Comparison of ENCODE assay signal across 15 cellular contexts in genomic region chr17:9937164-9937835, GRCh38. TPM values are rescaled to one million over a fixed set of nuclear protein-coding genes. Genes with fewer than 3 reads are reported as not detected.
DNase-seq lines count a peak whose midpoint lies in the region; ATAC-seq and TF ChIP-seq lines count a peak whose summit lies in the region.
"Had no signal": no experiment of that assay in that cellular context is flagged by ENCODE, and none has a peak within 500 bp of the region (broad histone marks: within the 10 kb centered on the region; RNA-seq: fewer than 3 reads in every experiment).

No MANE protein-coding gene starts in this region.

- no peak overlapping the region for H4K8ac ChIP-seq in mesendoderm (ENCODE audit: low read depth, low read length)

- H3K9me2 ChIP-seq in OCI-LY7 (ENCODE audit: insufficient read depth, low read length), result no peaks in the 10 kb centered on the region

- H2AK5ac ChIP-seq in mesendoderm (ENCODE audit: low read length), result no peak overlapping the region

- BruUV-seq in OCI-LY7 (replicated peaks; lab: Mats Ljungman, UMichigan), result no TSS peak

- no peak overlapping the region for H3K23ac ChIP-seq in mesendoderm (ENCODE audit: low read length)

- H3K4me3 ChIP-seq in AG09309 (ENCODE audit: control insufficient read depth, low read depth, low read length), result no peak overlapping the region
- H3K4me3 ChIP-seq in astrocyte of the spinal cord (ENCODE audit: low read depth, low read length), result no peak overlapping the region
- H3K4me3 ChIP-seq in mesendoderm (ENCODE audit: low read length), result no peak overlapping the region
- H3K4me3 ChIP-seq in OCI-LY7 (ENCODE audit: low read depth, low read length, poor library complexity, severe bottlenecking), result no peak overlapping the region
- H3K4me3 ChIP-seq: uterus had no signal

- no peaks in the 10 kb centered on the region for H3K79me2 ChIP-seq in mesendoderm (ENCODE audit: control insufficient read depth, insufficient read depth, low read length)
- no peaks in the 10 kb centered on the region for H3K79me2 ChIP-seq in OCI-LY7 (ENCODE audit: insufficient read depth, low read depth, low read length)

- H3K36me3 Mint-ChIP-seq in WTC11, result peaks cover 5% of the 10 kb centered on the region; the same call in 1 of the 2 replicates
- no peaks in the 10 kb centered on the region for H3K36me3 Mint-ChIP-seq in HFFc6 (ENCODE audit: low read depth)

- TF ChIP-seq CTCF in AG09309 (IDR thresholded peaks at IDR 0.05; ENCODE audit: control insufficient read depth, insufficient read depth, low read depth, low read length, missing control alignments), result no peak
- no peak for TF ChIP-seq CTCF in astrocyte of the spinal cord (IDR thresholded peaks at IDR 0.05; ENCODE audit: low read depth, low read length)
- TF ChIP-seq CTCF in WTC11 (IDR thresholded peaks at IDR 0.05), result no peak
- no peak for TF ChIP-seq CTCF in OCI-LY7 (conservative IDR thresholded peaks at IDR 0.05; ENCODE audit: low read length)
- TF ChIP-seq CTCF in HFFc6 (IDR thresholded peaks at IDR 0.05), result no peak

- CTCF ChIA-PET in WTC11 (lab: Charles Lee) (interaction anchor here (1.1 to 1.4 kb wide), 2 partner anchors 9 to 45 kb away, joined by 4 to 5 read pairs; no protein-coding TSS in a partner anchor), OCI-LY7 (lab: Charles Lee; ENCODE audit: unreplicated experiment) (no interaction called here)

- ATAC-seq in Right ventricle myocardium superior (ENCODE audit: poor library complexity) (peak; percentile 88), WTC11 (no peak)

- no peaks in the 10 kb centered on the region for H4K20me1 ChIP-seq in OCI-LY7 (ENCODE audit: insufficient read depth, low read length)

- H3K9ac ChIP-seq in mesendoderm (ENCODE audit: low read length), result no peak overlapping the region

- H3K4me1 ChIP-seq in mesendoderm (ENCODE audit: control insufficient read depth, low read depth, low read length) (no peaks in the 10 kb centered on the region), OCI-LY7 (ENCODE audit: insufficient read depth, low read length, poor library complexity, severe bottlenecking) (no peaks in the 10 kb centered on the region)
- H3K4me1 ChIP-seq: uterus had no signal

- no peaks in the 10 kb centered on the region for H3K36me3 ChIP-seq in mesendoderm (ENCODE audit: control insufficient read depth, insufficient read depth, low read length)
- H3K36me3 ChIP-seq in OCI-LY7 (ENCODE audit: insufficient read depth, low read length), result no peaks in the 10 kb centered on the region
- H3K36me3 ChIP-seq: uterus had no signal

- no CpG with 5 or more reads among the region's 17 CpGs for WGBS in mesendoderm (ENCODE audit: extremely low coverage, insufficient coverage, low lambda C conversion rate)

- POLR2A ChIA-PET in WTC11 (lab: Charles Lee) (no interaction called here), OCI-LY7 (lab: Charles Lee) (no interaction called here)

- DNase-seq in AG09309 (ENCODE audit: low read depth), result peak; percentile 11
- DNase-seq in astrocyte of the spinal cord (ENCODE audit: low read depth, low spot score), result peak; percentile 70
- peak; percentile 90 for DNase-seq in Right ventricle myocardium superior
- peak; percentile 24 for DNase-seq in pons (ENCODE audit: low spot score)
- DNase-seq in WTC11 (ENCODE audit: low spot score), result no peak
- DNase-seq in mesendoderm, result no peak
- DNase-seq in OCI-LY7 (ENCODE audit: low spot score), result no peak
- DNase-seq in HFFc6, result no peak
- DNase-seq: activated T-cell treated with anti-CD3 and anti-CD28 coated beads for 4 hours, DMS79 treated with DMSO at 0.1 percent for 48 hours, HCEC 1CT, immature natural killer cell, naive B cell had no signal

- H3K9me3 ChIP-seq in OCI-LY7 (ENCODE audit: low read length), result no peaks in the 10 kb centered on the region

- H4K5ac ChIP-seq in mesendoderm (ENCODE audit: low read length), result no peak overlapping the region

- H3K4me1 Mint-ChIP-seq in WTC11 (no peaks in the 10 kb centered on the region), HFFc6 (ENCODE audit: low read depth) (peaks cover 6% of the 10 kb centered on the region; the same call in 1 of the 2 replicates)
- H3K4me1 Mint-ChIP-seq: immature natural killer cell, naive B cell had no signal

- no peak overlapping the region for H2BK5ac ChIP-seq in mesendoderm (ENCODE audit: low read length)

- H3K4ac ChIP-seq in mesendoderm (ENCODE audit: low read depth, low read length), result no peak overlapping the region

- H2AFZ ChIP-seq in OCI-LY7 (ENCODE audit: low read length), result no peak overlapping the region

- H2BK120ac ChIP-seq in mesendoderm (ENCODE audit: low read depth, low read length), result no peak overlapping the region

- intact Hi-C loops in Right ventricle myocardium superior (cut with DNase I) (no loop called here), OCI-LY7 (cut with micrococcal nuclease; ENCODE audit: unreplicated experiment) (no loop called here)

- in situ Hi-C loops in astrocyte of the spinal cord (cut with HindIII; ENCODE audit: low sequenced_read_pairs), result no loop called here

- no peak overlapping the region for H3K4me2 ChIP-seq in mesendoderm (ENCODE audit: low read length)
- no peak overlapping the region for H3K4me2 ChIP-seq in OCI-LY7 (ENCODE audit: low read length)

- no peaks in the 10 kb centered on the region for H3K79me1 ChIP-seq in mesendoderm (ENCODE audit: low read length)

- H3K9me3 Mint-ChIP-seq in WTC11 (peaks cover 10% of the 10 kb centered on the region; the same call in 1 of the 2 replicates), HFFc6 (no peaks in the 10 kb centered on the region; the same call in 1 of the 2 replicates)
- H3K9me3 Mint-ChIP-seq: immature natural killer cell had no signal

- H3K18ac ChIP-seq in mesendoderm (ENCODE audit: low read length), result no peak overlapping the region

- no peak overlapping the region for H3K27ac Mint-ChIP-seq in WTC11
- no peak overlapping the region for H3K27ac Mint-ChIP-seq in HFFc6

- no peaks in the 10 kb centered on the region for H3K27me3 ChIP-seq in mesendoderm (ENCODE audit: insufficient read depth, low read length, poor library complexity)
- H3K27me3 ChIP-seq: uterus had no signal

- H3K4me3 Mint-ChIP-seq in WTC11, result no peak overlapping the region
- H3K4me3 Mint-ChIP-seq in HFFc6, result no peak overlapping the region
- H3K4me3 Mint-ChIP-seq: immature natural killer cell, naive B cell had no signal

- H3K27ac ChIP-seq in mesendoderm (ENCODE audit: low read depth, low read length) (no peak overlapping the region), OCI-LY7 (ENCODE audit: low read depth, low read length, poor library complexity, severe bottlenecking) (no peak overlapping the region)
- H3K27ac ChIP-seq: uterus had no signal

- no peaks in the 10 kb centered on the region for H3K27me3 Mint-ChIP-seq in WTC11 (ENCODE audit: low read depth)
- peaks cover 4% of the 10 kb centered on the region for H3K27me3 Mint-ChIP-seq in HFFc6 (ENCODE audit: insufficient read depth)
- H3K27me3 Mint-ChIP-seq: naive B cell had no signal

- H3K56ac ChIP-seq in mesendoderm (ENCODE audit: low read length), result no peak overlapping the region

- H2BK15ac ChIP-seq in mesendoderm (replicated peaks; ENCODE audit: low read depth), result no peak overlapping the region

TF ChIP-seq in WTC11, 78 proteins besides CTCF, POLR2A, EP300 and RAD21 (continues in another document):
- TF ChIP-seq, protein P1, sequence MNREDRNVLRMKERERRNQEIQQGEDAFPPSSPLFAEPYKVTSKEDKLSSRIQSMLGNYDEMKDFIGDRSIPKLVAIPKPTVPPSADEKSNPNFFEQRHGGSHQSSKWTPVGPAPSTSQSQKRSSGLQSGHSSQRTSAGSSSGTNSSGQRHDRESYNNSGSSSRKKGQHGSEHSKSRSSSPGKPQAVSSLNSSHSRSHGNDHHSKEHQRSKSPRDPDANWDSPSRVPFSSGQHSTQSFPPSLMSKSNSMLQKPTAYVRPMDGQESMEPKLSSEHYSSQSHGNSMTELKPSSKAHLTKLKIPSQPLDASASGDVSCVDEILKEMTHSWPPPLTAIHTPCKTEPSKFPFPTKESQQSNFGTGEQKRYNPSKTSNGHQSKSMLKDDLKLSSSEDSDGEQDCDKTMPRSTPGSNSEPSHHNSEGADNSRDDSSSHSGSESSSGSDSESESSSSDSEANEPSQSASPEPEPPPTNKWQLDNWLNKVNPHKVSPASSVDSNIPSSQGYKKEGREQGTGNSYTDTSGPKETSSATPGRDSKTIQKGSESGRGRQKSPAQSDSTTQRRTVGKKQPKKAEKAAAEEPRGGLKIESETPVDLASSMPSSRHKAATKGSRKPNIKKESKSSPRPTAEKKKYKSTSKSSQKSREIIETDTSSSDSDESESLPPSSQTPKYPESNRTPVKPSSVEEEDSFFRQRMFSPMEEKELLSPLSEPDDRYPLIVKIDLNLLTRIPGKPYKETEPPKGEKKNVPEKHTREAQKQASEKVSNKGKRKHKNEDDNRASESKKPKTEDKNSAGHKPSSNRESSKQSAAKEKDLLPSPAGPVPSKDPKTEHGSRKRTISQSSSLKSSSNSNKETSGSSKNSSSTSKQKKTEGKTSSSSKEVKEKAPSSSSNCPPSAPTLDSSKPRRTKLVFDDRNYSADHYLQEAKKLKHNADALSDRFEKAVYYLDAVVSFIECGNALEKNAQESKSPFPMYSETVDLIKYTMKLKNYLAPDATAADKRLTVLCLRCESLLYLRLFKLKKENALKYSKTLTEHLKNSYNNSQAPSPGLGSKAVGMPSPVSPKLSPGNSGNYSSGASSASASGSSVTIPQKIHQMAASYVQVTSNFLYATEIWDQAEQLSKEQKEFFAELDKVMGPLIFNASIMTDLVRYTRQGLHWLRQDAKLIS (CRISPR knock-in tag; IDR thresholded peaks at IDR 0.05; ENCODE audit: borderline replicate concordance), result no peak
- TF ChIP-seq ZNF219 (CRISPR knock-in tag; IDR thresholded peaks at IDR 0.05; ENCODE audit: borderline replicate concordance) (no peak), RORB (CRISPR knock-in tag; IDR thresholded peaks at IDR 0.05) (no peak), CBFB (CRISPR knock-in tag; IDR thresholded peaks at IDR 0.05; ENCODE audit: low read depth) (no peak), NR1H2 (CRISPR knock-in tag; IDR thresholded peaks at IDR 0.05) (no peak), TP53 (CRISPR knock-in tag; IDR thresholded peaks at IDR 0.05) (no peak)
- TF ChIP-seq, protein P2, sequence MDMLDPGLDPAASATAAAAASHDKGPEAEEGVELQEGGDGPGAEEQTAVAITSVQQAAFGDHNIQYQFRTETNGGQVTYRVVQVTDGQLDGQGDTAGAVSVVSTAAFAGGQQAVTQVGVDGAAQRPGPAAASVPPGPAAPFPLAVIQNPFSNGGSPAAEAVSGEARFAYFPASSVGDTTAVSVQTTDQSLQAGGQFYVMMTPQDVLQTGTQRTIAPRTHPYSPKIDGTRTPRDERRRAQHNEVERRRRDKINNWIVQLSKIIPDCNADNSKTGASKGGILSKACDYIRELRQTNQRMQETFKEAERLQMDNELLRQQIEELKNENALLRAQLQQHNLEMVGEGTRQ (CRISPR knock-in tag; IDR thresholded peaks at IDR 0.05), result no peak

RNA-seq across cellular contexts. Expression of gene RCVRN, which starts 32.2 kb away (rescaled TPM):
- total RNA-seq in Right ventricle myocardium superior (not detected), WTC11 (2021) (not detected in 3 replicates), OCI-LY7 (2022) (not detected in 2 replicates)
- polyA plus RNA-seq in mesendoderm (2013, experiment 1 of 2), result 0.06 TPM
- polyA plus RNA-seq in mesendoderm (2013, experiment 2 of 2), result 0.08 TPM
- total RNA-seq in OCI-LY7 (2014; rRNA removed; shearing (Covaris generic)), result not detected in 2 replicates
- total RNA-seq in HFFc6 (2021; fragmentation: NEBNext Ultra II Directional; extraction: Animal tissue kit (Norgen Biotek cat#: 25700)), result not detected
- total RNA-seq: A673 had no signal
- polyA plus RNA-seq: immature natural killer cell had no signal

Comparison
In these comparisons a context has a peak if more than half of its experiments do, and no peak if none do; other contexts are left out.
1. DNase-seq: peak in AG09309 (single experiment), astrocyte of the spinal cord (single experiment), Right ventricle myocardium superior (single experiment) and pons (single experiment); none in WTC11 (single experiment), mesendoderm (single experiment), OCI-LY7 (single experiment) and HFFc6 (single experiment).